Comparison of ENCODE assay signal across 8 cellular contexts in genomic region chr17:17591408-17592265, GRCh38. TPM values are rescaled to one million over a fixed set of nuclear protein-coding genes. Genes with fewer than 3 reads are reported as not detected.
DNase-seq lines count a peak whose midpoint lies in the region; ATAC-seq and TF ChIP-seq lines count a peak whose summit lies in the region.

Gene PEMT (minus strand): TSS chr17:17591708. CDS start chr17:17591626, 82 bp downstream.

- H4K8ac ChIP-seq in mesendoderm (ENCODE audit: low read depth, low read length) = peak within 1 kb of the TSS; percentile 95

- no peaks in the 10 kb centered on the region for H3K4me1 ChIP-seq in NT2/D1 (ENCODE audit: insufficient read depth, insufficient read length)
- no peaks in the 10 kb centered on the region for H3K4me1 ChIP-seq in endodermal cell (ENCODE audit: control insufficient read depth, insufficient read depth, low read length)
- peaks cover 6% of the 10 kb centered on the region for H3K4me1 ChIP-seq in mesendoderm (ENCODE audit: control insufficient read depth, low read depth, low read length)

- peak within 1 kb of the TSS; percentile 96 for H2AK5ac ChIP-seq in mesendoderm (ENCODE audit: low read length)

- H3K23ac ChIP-seq in mesendoderm (ENCODE audit: low read length) = peak within 1 kb of the TSS; percentile 97

- H3K79me1 ChIP-seq in mesendoderm (ENCODE audit: low read length) = peaks cover 9% of the 10 kb centered on the region

- H3K27ac ChIP-seq in endodermal cell (ENCODE audit: low read depth, low read length) = peak within 1 kb of the TSS; percentile 76
- peak within 1 kb of the TSS; percentile 93 for H3K27ac ChIP-seq in mesendoderm (ENCODE audit: low read depth, low read length)

- peak within 1 kb of the TSS; percentile 84 for H3K4me3 Mint-ChIP-seq in activated CD8-positive, alpha-beta memory T cell treated with anti-CD3 and anti-CD28 coated beads, Interleukin-2, amount 10 ng/mL, durations not matched to agents 7 days and 5 days
- peak within 1 kb of the TSS; percentile 89 for H3K4me3 Mint-ChIP-seq in endodermal cell

- H3K9ac ChIP-seq in NT2/D1 (ENCODE audit: insufficient read length, low read depth) (peak within 1 kb of the TSS; percentile 93), endodermal cell (ENCODE audit: extremely low read depth, low read length, poor library complexity, severe bottlenecking) (peak within 1 kb of the TSS; percentile 83), mesendoderm (ENCODE audit: low read length) (peak within 1 kb of the TSS; percentile 99)

- no peaks in the 10 kb centered on the region for H3K36me3 Mint-ChIP-seq in activated CD8-positive, alpha-beta memory T cell treated with anti-CD3 and anti-CD28 coated beads, Interleukin-2, amount 10 ng/mL, durations not matched to agents 7 days and 5 days
- peaks cover 1% of the 10 kb centered on the region for H3K36me3 Mint-ChIP-seq in endodermal cell (ENCODE audit: low read depth)

- peak; percentile 89 for ATAC-seq in GM21381 (IDR thresholded peaks at IDR 0.05; ENCODE audit: unreplicated experiment)
- peak; percentile 96 for ATAC-seq in activated CD8-positive, alpha-beta memory T cell treated with anti-CD3 and anti-CD28 coated beads, Interleukin-2, amount 10 ng/mL, durations not matched to agents 7 days and 5 days

- H3K56ac ChIP-seq in mesendoderm (ENCODE audit: low read length) = peak within 1 kb of the TSS; percentile 100

- H3K4me1 Mint-ChIP-seq in activated CD8-positive, alpha-beta memory T cell treated with anti-CD3 and anti-CD28 coated beads, Interleukin-2, amount 10 ng/mL, durations not matched to agents 7 days and 5 days = peaks cover 22% of the 10 kb centered on the region
- H3K4me1 Mint-ChIP-seq in endodermal cell = peaks cover 10% of the 10 kb centered on the region

- no peaks in the 10 kb centered on the region for H3K36me3 ChIP-seq in NT2/D1 (ENCODE audit: insufficient read depth, insufficient read length, low read length)
- H3K36me3 ChIP-seq in endodermal cell (ENCODE audit: control insufficient read depth, insufficient read depth, low read length) = no peaks in the 10 kb centered on the region
- H3K36me3 ChIP-seq in mesendoderm (ENCODE audit: control insufficient read depth, insufficient read depth, low read length) = no peaks in the 10 kb centered on the region

- H3K79me2 ChIP-seq in mesendoderm (ENCODE audit: control insufficient read depth, insufficient read depth, low read length) = peaks cover 8% of the 10 kb centered on the region

- H2BK120ac ChIP-seq in mesendoderm (ENCODE audit: low read depth, low read length) = peak within 1 kb of the TSS; percentile 73

- H3K4me3 ChIP-seq in NT2/D1 (ENCODE audit: insufficient read length, low read depth) (peak within 1 kb of the TSS; percentile 81), endodermal cell (ENCODE audit: low read length) (peak within 1 kb of the TSS; percentile 97), mesendoderm (ENCODE audit: low read length) (peak within 1 kb of the TSS; percentile 93)

- WGBS in endodermal cell (ENCODE audit: insufficient coverage in 1 of 2, insufficient read length in 1 of 2), 2 experiments = 0% methylated on average over 41 to 76 of the region's 76 CpGs
- no CpG with 5 or more reads among the region's 76 CpGs for WGBS in mesendoderm (ENCODE audit: extremely low coverage, insufficient coverage, low lambda C conversion rate)

- no peak for TF ChIP-seq CTCF in endodermal cell (conservative IDR thresholded peaks at IDR 0.05)

- peak within 1 kb of the TSS; percentile 63 for H3K4ac ChIP-seq in mesendoderm (ENCODE audit: low read depth, low read length)

- H3K9me3 ChIP-seq in NT2/D1 (ENCODE audit: insufficient read depth, low read length) (no peaks in the 10 kb centered on the region), endodermal cell (ENCODE audit: control insufficient read depth, low read length) (no peaks in the 10 kb centered on the region)

- peak within 1 kb of the TSS; percentile 100 for H3K4me2 ChIP-seq in mesendoderm (ENCODE audit: low read length)

- no peak within 1 kb of the TSS for H4K5ac ChIP-seq in mesendoderm (ENCODE audit: low read length)

- H3K27ac Mint-ChIP-seq in activated CD8-positive, alpha-beta memory T cell treated with anti-CD3 and anti-CD28 coated beads, Interleukin-2, amount 10 ng/mL, durations not matched to agents 7 days and 5 days = peak within 1 kb of the TSS; percentile 90
- H3K27ac Mint-ChIP-seq in endodermal cell = peak within 1 kb of the TSS; percentile 92

- H3K27me3 ChIP-seq in NT2/D1 (ENCODE audit: insufficient read depth, insufficient read length) (no peaks in the 10 kb centered on the region), endodermal cell (ENCODE audit: control insufficient read depth, insufficient read depth, low read length, poor library complexity, severe bottlenecking) (no peaks in the 10 kb centered on the region), mesendoderm (ENCODE audit: insufficient read depth, low read length, poor library complexity) (no peaks in the 10 kb centered on the region)

- H3K27me3 Mint-ChIP-seq in activated CD8-positive, alpha-beta memory T cell treated with anti-CD3 and anti-CD28 coated beads, Interleukin-2, amount 10 ng/mL, durations not matched to agents 7 days and 5 days = no peaks in the 10 kb centered on the region
- H3K27me3 Mint-ChIP-seq in endodermal cell (ENCODE audit: insufficient read depth) = no peaks in the 10 kb centered on the region

- peak; percentile 91 for DNase-seq in COR-L47 (lab: John Stamatoyannopoulos, UW)
- peak; percentile 69 to 95 (median 90) for DNase-seq in HUDEP-2 (lab: John Stamatoyannopoulos, UW; ENCODE audit: unreplicated experiment in 76 of 76)
- peak; percentile 95 for DNase-seq in NT2/D1 (ENCODE audit: low read depth, low spot score)
- peak; percentile 98 for DNase-seq in activated CD8-positive, alpha-beta memory T cell treated with anti-CD3 and anti-CD28 coated beads, Interleukin-2, amount 10 ng/mL, durations not matched to agents 7 days and 5 days
- peak; percentile 99 for DNase-seq in endodermal cell
- peak; percentile 99 for DNase-seq in mesendoderm
- peak; percentile 83 for DNase-seq in stimulated activated CD8-positive, alpha-beta memory T cell treated with anti-CD3 and anti-CD28 coated beads, Interleukin-15, amount 100 ng/mL, for 1 hour (ENCODE audit: low read depth)

- H3K18ac ChIP-seq in mesendoderm (ENCODE audit: low read length) = peak within 1 kb of the TSS; percentile 98

- H2BK15ac ChIP-seq in mesendoderm (replicated peaks; ENCODE audit: low read depth) = no peak within 1 kb of the TSS

- no peaks in the 10 kb centered on the region for H3K9me3 Mint-ChIP-seq in activated CD8-positive, alpha-beta memory T cell treated with anti-CD3 and anti-CD28 coated beads, Interleukin-2, amount 10 ng/mL, durations not matched to agents 7 days and 5 days (ENCODE audit: low read depth)
- no peaks in the 10 kb centered on the region for H3K9me3 Mint-ChIP-seq in endodermal cell

- no peak within 1 kb of the TSS for H2BK5ac ChIP-seq in mesendoderm (ENCODE audit: low read length)

- CTCF ChIA-PET in activated CD8-positive, alpha-beta memory T cell treated with anti-CD3 and anti-CD28 coated beads, Interleukin-2, amount 10 ng/mL, durations not matched to agents 7 days and 5 days (lab: Charles Lee) = interaction anchor here (0.8 to 2.9 kb wide), 6 partner anchors 29 to 236 kb away, joined by 3 to 17 read pairs (median 5); partner anchors contain the start of gene RASD1

RNA-seq across cellular contexts. Expression of gene PEMT, which starts in this region (rescaled TPM):
- total RNA-seq in activated CD8-positive, alpha-beta memory T cell treated with anti-CD3 and anti-CD28 coated beads, Interleukin-2, amount 10 ng/mL, durations not matched to agents 7 days and 5 days = 10 to 100 TPM; 17.5 to 18.6 TPM
- total RNA-seq in endodermal cell = 10 to 100 TPM; 38.3 to 52.7 TPM
- polyA plus RNA-seq in endodermal cell (2013, experiment 1 of 2) = 49.1 TPM
- polyA plus RNA-seq in endodermal cell (2013, experiment 2 of 2) = 42.1 TPM
- 32.2 TPM for polyA plus RNA-seq in mesendoderm (2013, experiment 1 of 2)
- polyA plus RNA-seq in mesendoderm (2013, experiment 2 of 2) = 34.1 TPM

Comparison
In these comparisons a context has a peak if more than half of its experiments do, and no peak if none do; other contexts are left out.
1. Peak in every context shown above with its lines: DNase-seq, ATAC-seq, H3K4me3 ChIP-seq and H3K27ac ChIP-seq.